ENCODE assay signal across 24 cellular contexts in the genomic region with DNA sequence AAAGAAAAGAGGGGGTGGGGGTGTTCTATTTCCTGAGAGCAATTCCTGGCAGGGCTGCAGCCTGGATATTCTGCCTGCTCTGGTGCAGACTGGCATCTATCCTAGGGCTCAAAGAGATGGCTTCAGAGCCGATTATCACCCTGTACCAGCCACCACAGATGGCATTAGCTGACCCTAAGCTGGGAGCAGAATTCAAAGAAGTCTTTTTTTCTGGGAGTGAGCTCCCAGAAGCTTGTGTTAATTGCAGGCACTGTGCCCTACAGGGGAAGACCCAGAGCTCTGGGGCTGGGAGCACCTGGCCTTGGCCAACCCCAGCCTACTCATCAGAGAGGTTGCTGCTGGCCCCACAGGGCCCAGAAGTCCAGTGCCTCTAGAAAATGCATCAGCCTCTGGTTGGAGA.
A peak's percentile ranks its signal among the peaks of the same experiment; 100 is the strongest.
DNase-seq lines count a peak whose midpoint lies in the region; ATAC-seq and TF ChIP-seq lines count a peak whose summit lies in the region.
"Had no signal": no experiment of that assay in that cellular context is flagged by ENCODE, and none has a peak within 500 bp of the region (broad histone marks: within the 10 kb centered on the region; RNA-seq: fewer than 3 reads in every experiment).

No MANE protein-coding gene starts in this region.

- intact Hi-C loops in Right ventricle myocardium inferior (cut with DNase I), result no loop called here
- intact Hi-C loops in left ventricle myocardium inferior (cut with micrococcal nuclease), result no loop called here

- H3K36me3 Mint-ChIP-seq in brain, result no peaks in the 10 kb centered on the region
- H3K36me3 Mint-ChIP-seq in progenitor cell of endocrine pancreas (ENCODE audit: insufficient read depth), result no peaks in the 10 kb centered on the region
- H3K36me3 Mint-ChIP-seq: activated naive CD8-positive, alpha-beta T cell treated with anti-CD3 and anti-CD28 coated beads, Interleukin-2, amount 10 ng/mL, durations not matched to agents 7 days and 5 days had no signal

- peaks cover 28% of the 10 kb centered on the region for H3K9me3 ChIP-seq in left ventricle myocardium inferior (replicated peaks)
- H3K9me3 ChIP-seq: body of pancreas, Peyer's patch, SJSA1 had no signal

- no peaks in the 10 kb centered on the region for H3K36me3 ChIP-seq in left ventricle myocardium inferior
- H3K36me3 ChIP-seq: BLaER1 treated with 17β-estradiol and CSF1 and Interleukin-3, amounts not matched to agents 10 nM and 100 nM; Peyer's patch; right atrium auricular region; SJSA1; stomach had no signal

- H3K27me3 Mint-ChIP-seq in brain (peaks cover under 1% of the 10 kb centered on the region), progenitor cell of endocrine pancreas (peaks cover 8% of the 10 kb centered on the region)

- peaks cover 22% of the 10 kb centered on the region for H3K27me3 ChIP-seq in left ventricle myocardium inferior (ENCODE audit: low read depth)
- H3K27me3 ChIP-seq: BLaER1 treated with 17β-estradiol and CSF1 and Interleukin-3, amounts not matched to agents 10 nM and 100 nM; body of pancreas; Peyer's patch; right atrium auricular region; SJSA1; stomach had no signal

- no peaks in the 10 kb centered on the region for H3K4me1 ChIP-seq in left ventricle myocardium inferior
- H3K4me1 ChIP-seq: BLaER1 treated with 17β-estradiol and CSF1 and Interleukin-3, amounts not matched to agents 10 nM and 100 nM; body of pancreas; right atrium auricular region had no signal

- H3K4me3 Mint-ChIP-seq in brain, result no peak overlapping the region
- no peak overlapping the region for H3K4me3 Mint-ChIP-seq in progenitor cell of endocrine pancreas (ENCODE audit: low read depth)
- H3K4me3 Mint-ChIP-seq: activated CD4-positive, alpha-beta T cell treated with anti-CD3 and anti-CD28 coated beads, Interleukin-2, amount 10 ng/mL, durations not matched to agents 7 days and 5 days; activated naive CD8-positive, alpha-beta T cell treated with anti-CD3 and anti-CD28 coated beads, Interleukin-2, amount 10 ng/mL, durations not matched to agents 7 days and 5 days; T-helper 17 cell had no signal

- H3K27ac ChIP-seq in C4-2B, result peak overlapping the region; percentile 62
- no peak overlapping the region for H3K27ac ChIP-seq in left ventricle myocardium inferior (replicated peaks)
- H3K27ac ChIP-seq: BLaER1 treated with 17β-estradiol and CSF1 and Interleukin-3, amounts not matched to agents 10 nM and 100 nM; body of pancreas; Peyer's patch; right atrium auricular region; SJSA1; stomach had no signal

- peak; percentile 44 for DNase-seq in inferior parietal cortex (ENCODE audit: extremely low spot score)
- no peak for DNase-seq in progenitor cell of endocrine pancreas (ENCODE audit: low spot score, unreplicated experiment)
- DNase-seq in Right ventricle myocardium inferior (ENCODE audit: missing footprints), result no peak
- no peak for DNase-seq in left ventricle myocardium inferior
- no peak for DNase-seq in NCI-H2171 (lab: John Stamatoyannopoulos, UW)
- DNase-seq: activated CD4-positive, alpha-beta T cell treated with anti-CD3 and anti-CD28 coated beads, Interleukin-2, amount 10 ng/mL, durations not matched to agents 7 days and 5 days; activated naive CD8-positive, alpha-beta T cell treated with anti-CD3 and anti-CD28 coated beads, Interleukin-2, amount 10 ng/mL, durations not matched to agents 7 days and 5 days; body of pancreas; Calu3; EL; Kasumi-1; NCI-H510A; NK-92 treated with Interleukin-12 subunit alpha and Interleukin-12 subunit beta, amount 100 ng/mL, for 24 hours; Peyer's patch; stimulated activated CD4-positive, alpha-beta T cell treated with anti-CD3 and anti-CD28 coated beads, Interleukin-15, amount 100 ng/mL, for 24 hours; stomach; T-helper 17 cell had no signal

- no peak overlapping the region for H3K4me3 ChIP-seq in left ventricle myocardium inferior
- H3K4me3 ChIP-seq: BLaER1 treated with 17β-estradiol and CSF1 and Interleukin-3, amounts not matched to agents 10 nM and 100 nM; body of pancreas; Peyer's patch; right atrium auricular region; SJSA1; stomach had no signal

- ATAC-seq in Right ventricle myocardium inferior (no peak), GM21367 (IDR thresholded peaks at IDR 0.05; ENCODE audit: unreplicated experiment) (no peak)
- ATAC-seq: body of pancreas, T-helper 17 cell had no signal

- H3K4me1 Mint-ChIP-seq in brain (peaks cover 18% of the 10 kb centered on the region), progenitor cell of endocrine pancreas (ENCODE audit: low read depth) (peaks cover 17% of the 10 kb centered on the region)
- H3K4me1 Mint-ChIP-seq: activated CD4-positive, alpha-beta T cell treated with anti-CD3 and anti-CD28 coated beads, Interleukin-2, amount 10 ng/mL, durations not matched to agents 7 days and 5 days; activated naive CD8-positive, alpha-beta T cell treated with anti-CD3 and anti-CD28 coated beads, Interleukin-2, amount 10 ng/mL, durations not matched to agents 7 days and 5 days; T-helper 17 cell had no signal

- H3K9me3 Mint-ChIP-seq in brain (peaks cover 9 to 36% (median 19%) of the 10 kb centered on the region in 5 experiments), progenitor cell of endocrine pancreas (ENCODE audit: low read depth) (peaks cover 12% of the 10 kb centered on the region)
- H3K9me3 Mint-ChIP-seq: activated CD4-positive, alpha-beta T cell treated with anti-CD3 and anti-CD28 coated beads, Interleukin-2, amount 10 ng/mL, durations not matched to agents 7 days and 5 days; activated T-helper 2 cell treated with anti-CD3 and anti-CD28 coated beads, Interferon-gamma antibody, Interleukin-2, Interleukin-4, amounts not matched to agents 10 μg/mL and 5 μg/mL and 100 μg/mL, durations not matched to agents 14 hours and 24 hours and 36 hours had no signal

- no peak for TF ChIP-seq CTCF in C4-2B (conservative IDR thresholded peaks at IDR 0.05)
- TF ChIP-seq CTCF in brain (conservative IDR thresholded peaks at IDR 0.05), result no peak
- no peak for TF ChIP-seq CTCF in progenitor cell of endocrine pancreas (IDR thresholded peaks at IDR 0.05; ENCODE audit: unreplicated experiment)
- no peak for TF ChIP-seq CTCF in left ventricle myocardium inferior (IDR thresholded peaks at IDR 0.05; ENCODE audit: borderline replicate concordance)

- H3K27ac Mint-ChIP-seq in brain (peak overlapping the region in 3 of 5 experiments; percentile 45 to 81 (median 79)), progenitor cell of endocrine pancreas (peak overlapping the region; percentile 78)
- H3K27ac Mint-ChIP-seq: activated CD4-positive, alpha-beta T cell treated with anti-CD3 and anti-CD28 coated beads, Interleukin-2, amount 10 ng/mL, durations not matched to agents 7 days and 5 days; activated naive CD8-positive, alpha-beta T cell treated with anti-CD3 and anti-CD28 coated beads, Interleukin-2, amount 10 ng/mL, durations not matched to agents 7 days and 5 days; activated T-helper 2 cell treated with anti-CD3 and anti-CD28 coated beads, Interferon-gamma antibody, Interleukin-2, Interleukin-4, amounts not matched to agents 10 μg/mL and 5 μg/mL and 100 μg/mL, durations not matched to agents 14 hours and 24 hours and 36 hours; T-helper 17 cell had no signal
